2 cellular contexts compared by ENCODE assay signal in genomic region chrX:1164322-1165288, GRCh38.
TF ChIP-seq lines count a peak whose summit lies in the region.

No MANE protein-coding gene starts in this region.

TF ChIP-seq in SK-N-SH, 30 proteins besides CTCF, POLR2A, EP300 and RAD21 (continued from another document):
- TF ChIP-seq, protein P1, sequence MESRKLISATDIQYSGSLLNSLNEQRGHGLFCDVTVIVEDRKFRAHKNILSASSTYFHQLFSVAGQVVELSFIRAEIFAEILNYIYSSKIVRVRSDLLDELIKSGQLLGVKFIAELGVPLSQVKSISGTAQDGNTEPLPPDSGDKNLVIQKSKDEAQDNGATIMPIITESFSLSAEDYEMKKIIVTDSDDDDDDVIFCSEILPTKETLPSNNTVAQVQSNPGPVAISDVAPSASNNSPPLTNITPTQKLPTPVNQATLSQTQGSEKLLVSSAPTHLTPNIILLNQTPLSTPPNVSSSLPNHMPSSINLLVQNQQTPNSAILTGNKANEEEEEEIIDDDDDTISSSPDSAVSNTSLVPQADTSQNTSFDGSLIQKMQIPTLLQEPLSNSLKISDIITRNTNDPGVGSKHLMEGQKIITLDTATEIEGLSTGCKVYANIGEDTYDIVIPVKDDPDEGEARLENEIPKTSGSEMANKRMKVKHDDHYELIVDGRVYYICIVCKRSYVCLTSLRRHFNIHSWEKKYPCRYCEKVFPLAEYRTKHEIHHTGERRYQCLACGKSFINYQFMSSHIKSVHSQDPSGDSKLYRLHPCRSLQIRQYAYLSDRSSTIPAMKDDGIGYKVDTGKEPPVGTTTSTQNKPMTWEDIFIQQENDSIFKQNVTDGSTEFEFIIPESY (IDR thresholded peaks at IDR 0.05; ENCODE audit: borderline replicate concordance, low read depth) = no peak
- TF ChIP-seq RCOR1 (IDR thresholded peaks at IDR 0.05; ENCODE audit: low read length) (no peak), USF1 (IDR thresholded peaks at IDR 0.05; ENCODE audit: borderline replicate concordance, low read depth) (no peak), FOSL2 (IDR thresholded peaks at IDR 0.05; ENCODE audit: borderline replicate concordance, low read depth) (no peak), YY1 (IDR thresholded peaks at IDR 0.05; ENCODE audit: low read depth) (no peak), RFX5 (IDR thresholded peaks at IDR 0.05; ENCODE audit: low read length) (no peak)

TF ChIP-seq in SK-N-SH treated with all-trans-retinoic acid at 6 μM for 48 hours, 23 proteins besides CTCF, POLR2A, EP300 and RAD21 (continued from another document):
- no peak for TF ChIP-seq TSHZ2 (CRISPR knock-in tag; IDR thresholded peaks at IDR 0.05)
- no peak for TF ChIP-seq ZFP3 (CRISPR knock-in tag; IDR thresholded peaks at IDR 0.05)
- TF ChIP-seq TCF4 (CRISPR knock-in tag; IDR thresholded peaks at IDR 0.05; ENCODE audit: borderline replicate concordance) = no peak
- TF ChIP-seq, protein P2, sequence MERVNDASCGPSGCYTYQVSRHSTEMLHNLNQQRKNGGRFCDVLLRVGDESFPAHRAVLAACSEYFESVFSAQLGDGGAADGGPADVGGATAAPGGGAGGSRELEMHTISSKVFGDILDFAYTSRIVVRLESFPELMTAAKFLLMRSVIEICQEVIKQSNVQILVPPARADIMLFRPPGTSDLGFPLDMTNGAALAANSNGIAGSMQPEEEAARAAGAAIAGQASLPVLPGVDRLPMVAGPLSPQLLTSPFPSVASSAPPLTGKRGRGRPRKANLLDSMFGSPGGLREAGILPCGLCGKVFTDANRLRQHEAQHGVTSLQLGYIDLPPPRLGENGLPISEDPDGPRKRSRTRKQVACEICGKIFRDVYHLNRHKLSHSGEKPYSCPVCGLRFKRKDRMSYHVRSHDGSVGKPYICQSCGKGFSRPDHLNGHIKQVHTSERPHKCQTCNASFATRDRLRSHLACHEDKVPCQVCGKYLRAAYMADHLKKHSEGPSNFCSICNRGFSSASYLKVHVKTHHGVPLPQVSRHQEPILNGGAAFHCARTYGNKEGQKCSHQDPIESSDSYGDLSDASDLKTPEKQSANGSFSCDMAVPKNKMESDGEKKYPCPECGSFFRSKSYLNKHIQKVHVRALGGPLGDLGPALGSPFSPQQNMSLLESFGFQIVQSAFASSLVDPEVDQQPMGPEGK (CRISPR knock-in tag; IDR thresholded peaks at IDR 0.05; ENCODE audit: borderline replicate concordance) = no peak
- TF ChIP-seq SNAI2 (CRISPR knock-in tag; IDR thresholded peaks at IDR 0.05) = no peak
- no peak for TF ChIP-seq ZNF565 (CRISPR knock-in tag; conservative IDR thresholded peaks at IDR 0.05; ENCODE audit: low read depth)
- TF ChIP-seq ZNF70 (CRISPR knock-in tag; IDR thresholded peaks at IDR 0.05) = no peak
- no peak for TF ChIP-seq PPARA (CRISPR knock-in tag; IDR thresholded peaks at IDR 0.05; ENCODE audit: borderline replicate concordance)
- no peak for TF ChIP-seq CREB5 (CRISPR knock-in tag; IDR thresholded peaks at IDR 0.05; ENCODE audit: low read depth)
- TF ChIP-seq RARB (CRISPR knock-in tag; IDR thresholded peaks at IDR 0.05) = no peak
